ENCODE assay signal across 24 cellular contexts in genomic region chr3:178421069-178421468, GRCh38.
DNase-seq lines count a peak whose midpoint lies in the region; ATAC-seq and TF ChIP-seq lines count a peak whose summit lies in the region.
"Had no signal": no experiment of that assay in that cellular context is flagged by ENCODE, and none has a peak within 500 bp of the region (broad histone marks: within the 10 kb centered on the region; RNA-seq: fewer than 3 reads in every experiment).

No MANE protein-coding gene starts in this region.

- H3K4me2 ChIP-seq in PC-3 (ENCODE audit: low read length), result no peak overlapping the region
- H3K4me2 ChIP-seq: PC-9 had no signal

- peak; percentile 16; the same call in 1 of the 2 replicates for ATAC-seq in PC-3
- ATAC-seq in HG03354 (IDR thresholded peaks at IDR 0.05; ENCODE audit: poor library complexity, severe bottlenecking, unreplicated experiment), result no peak
- no peak for ATAC-seq in psoas muscle
- ATAC-seq: activated CD4-positive, alpha-beta T cell treated with anti-CD3 and anti-CD28 coated beads for 36 hours; activated T-cell treated with anti-CD3 and anti-CD28 coated beads, Interleukin-2, amount 50 U/mL, for 72 hours; left colon had no signal

- no peaks in the 10 kb centered on the region for H3K9me3 ChIP-seq in PC-3 (ENCODE audit: low read length)
- H3K9me3 ChIP-seq in psoas muscle, result no peaks in the 10 kb centered on the region
- H3K9me3 ChIP-seq: testis had no signal

- no peak overlapping the region for H2AFZ ChIP-seq in PC-3 (ENCODE audit: low read length)
- H2AFZ ChIP-seq: PC-9 had no signal

- H3K36me3 ChIP-seq in PC-3 (ENCODE audit: low read depth, low read length) (no peaks in the 10 kb centered on the region), psoas muscle (ENCODE audit: insufficient read depth in 1 of 2, low read depth in 1 of 2) (no peaks in the 10 kb centered on the region)

- no peak overlapping the region for H3K27ac ChIP-seq in PC-3 (ENCODE audit: low read length)
- H3K27ac ChIP-seq in psoas muscle, result no peak overlapping the region
- H3K27ac ChIP-seq: HL-60, PC-9, testis had no signal

- DNase-seq in NCI-H1105 treated with DMSO at 0.1 percent for 48 hours (lab: John Stamatoyannopoulos, UW), result peak; percentile 53
- no peak for DNase-seq in NCI-H1105 (lab: John Stamatoyannopoulos, UW)
- peak; percentile 26 for DNase-seq in NCI-H2029 treated with DMSO at 0.1 percent for 48 hours (lab: John Stamatoyannopoulos, UW)
- DNase-seq in PC-3, result no peak
- DNase-seq in central memory CD4-positive, alpha-beta T cell, result no peak
- no peak for DNase-seq in NCI-H2196 treated with DMSO at 0.1 percent for 48 hours (lab: John Stamatoyannopoulos, UW; ENCODE audit: unreplicated experiment)
- no peak for DNase-seq in psoas muscle
- DNase-seq: 8988T; activated CD4-positive, alpha-beta T cell treated with anti-CD3 and anti-CD28 coated beads for 36 hours; activated naive CD4-positive, alpha-beta T cell treated with anti-CD3 and anti-CD28 coated beads, Interleukin-2, amount 50 U/mL, for 16 hours; activated T-cell treated with anti-CD3 and anti-CD28 coated beads, Interleukin-2, amount 50 U/mL, for 72 hours; cortex of kidney; glutamatergic neuron; left colon; mesenchymal stem cell; NCI-H1694 treated with DMSO at 0.1 percent for 48 hours; NCI-H524 treated with DMSO at 0.1 percent for 48 hours; occipital lobe; PC-9; stimulated activated CD4-positive, alpha-beta T cell treated with anti-CD3 and anti-CD28 coated beads, Interleukin-4, amount 100 ng/mL, for 1 hour; stimulated activated naive CD4-positive, alpha-beta T cell; testis had no signal

- POLR2A ChIA-PET in PC-3 (lab: Charles Lee; ENCODE audit: unreplicated experiment), result no interaction called here

- H4K20me1 ChIP-seq in PC-3 (ENCODE audit: low read length), result no peaks in the 10 kb centered on the region

- no peak overlapping the region for H3K9ac ChIP-seq in PC-3 (ENCODE audit: low read length)

- no TSS peak for BruUV-seq in PC-3 (replicated peaks; lab: Mats Ljungman, UMichigan)

- no peaks in the 10 kb centered on the region for H3F3A ChIP-seq in PC-3 (ENCODE audit: low read length, unreplicated experiment)

- H3K4me1 ChIP-seq in PC-3 (ENCODE audit: insufficient read depth, low read length) (peaks cover 25% of the 10 kb centered on the region), psoas muscle (no peaks in the 10 kb centered on the region)
- H3K4me1 ChIP-seq: testis had no signal

- CTCF ChIA-PET in PC-3 (lab: Charles Lee), result interaction anchor here (0.7 kb wide), 1 partner anchor 15 kb away, joined by 4 read pairs; no protein-coding TSS in a partner anchor

- H3K79me2 ChIP-seq in PC-3 (ENCODE audit: low read length), result no peaks in the 10 kb centered on the region

- H3K4me3 ChIP-seq in PC-3 (ENCODE audit: low read length) (no peak overlapping the region), psoas muscle (no peak overlapping the region)
- H3K4me3 ChIP-seq: PC-9, testis had no signal

- H3K27me3 ChIP-seq in PC-3 (ENCODE audit: low read length) (no peaks in the 10 kb centered on the region), psoas muscle (ENCODE audit: insufficient read depth in 3 of 3, low read length in 2 of 3) (no peaks in the 10 kb centered on the region)
- H3K27me3 ChIP-seq: testis had no signal

- TF ChIP-seq CTCF in PC-3 (conservative IDR thresholded peaks at IDR 0.05; ENCODE audit: low read depth, low read length) (no peak), psoas muscle (IDR thresholded peaks at IDR 0.05) (no peak)

- intact Hi-C loops in PC-3 (cut with micrococcal nuclease), result no loop called here
- intact Hi-C loops in psoas muscle (cut with DNase I), result no loop called here

- H3K9me2 ChIP-seq in PC-3 (replicated peaks; ENCODE audit: low read length), result no peaks in the 10 kb centered on the region

- WGBS in psoas muscle, 3 donors, result 80 to 91% (median 89%) methylated on average over 1 of the region's 1 CpG

Comparison
In these comparisons a context has a peak if more than half of its experiments do, and no peak if none do; other contexts are left out.
1. DNase-seq: peak in NCI-H1105 treated with DMSO at 0.1 percent for 48 hours (single experiment) and NCI-H2029 treated with DMSO at 0.1 percent for 48 hours (single experiment); none in NCI-H1105 (single experiment), PC-3 (single experiment), central memory CD4-positive, alpha-beta T cell (single experiment), NCI-H2196 treated with DMSO at 0.1 percent for 48 hours (single experiment) and psoas muscle (0 of 2).